Comparison of ENCODE assay signal across 10 cellular contexts in genomic region chr14:90381011-90381790, GRCh38. TPM values are rescaled to one million over a fixed set of nuclear protein-coding genes. Genes with fewer than 3 reads are reported as not detected.
DNase-seq lines count a peak whose midpoint lies in the region; ATAC-seq and TF ChIP-seq lines count a peak whose summit lies in the region.
"Had no signal": no experiment of that assay in that cellular context is flagged by ENCODE, and none has a peak within 500 bp of the region (broad histone marks: within the 10 kb centered on the region; RNA-seq: fewer than 3 reads in every experiment).

No MANE protein-coding gene starts in this region.

- H3K36me3 ChIP-seq in colonic mucosa (no peaks in the 10 kb centered on the region), mucosa of descending colon (ENCODE audit: low read depth) (no peaks in the 10 kb centered on the region), vagina (no peaks in the 10 kb centered on the region), HAP-1 (replicated peaks) (no peaks in the 10 kb centered on the region), brain microvascular endothelial cell (replicated peaks) (no peaks in the 10 kb centered on the region)

- no peak for TF ChIP-seq POLR2A in vagina (IDR thresholded peaks at IDR 0.05)

- no peak for ATAC-seq in natural killer cell
- ATAC-seq in natural killer cell treated with Interleukin-12 subunit alpha and Interleukin-12 subunit beta and Interleukin-15 and Interleukin-18, amount 100 ng/mL, for 72 hours: no peak
- peak; percentile 29 for ATAC-seq in mucosa of descending colon
- ATAC-seq in HG03571 (IDR thresholded peaks at IDR 0.05; ENCODE audit: unreplicated experiment): no peak
- ATAC-seq: HCT116 had no signal

- H3K4me3 ChIP-seq in colonic mucosa (peak overlapping the region; percentile 5), mucosa of descending colon (no peak overlapping the region), vagina (no peak overlapping the region), HAP-1 (no peak overlapping the region), brain microvascular endothelial cell (ENCODE audit: low read depth, low read length) (no peak overlapping the region)

- in situ Hi-C loops in HAP-1 (cut with MboI; ENCODE audit: low sequenced_read_pairs) (no loop called here), brain microvascular endothelial cell (cut with HindIII; ENCODE audit: low pct_ligation_motif_present, low sequenced_read_pairs) (no loop called here)

- H3K4me1 ChIP-seq in colonic mucosa (peaks cover 19% of the 10 kb centered on the region), mucosa of descending colon (ENCODE audit: low read depth) (peaks cover 11% of the 10 kb centered on the region), vagina (peaks cover 26% of the 10 kb centered on the region), HAP-1 (no peaks in the 10 kb centered on the region)

- H3K27ac ChIP-seq in colonic mucosa (peak overlapping the region; percentile 99), vagina (peak overlapping the region; percentile 99), brain microvascular endothelial cell (no peak overlapping the region)

- TF ChIP-seq CTCF in natural killer cell (IDR thresholded peaks at IDR 0.05) (no peak), colonic mucosa (IDR thresholded peaks at IDR 0.05) (no peak), mucosa of descending colon (IDR thresholded peaks at IDR 0.05) (no peak), vagina (IDR thresholded peaks at IDR 0.05) (no peak), brain microvascular endothelial cell (IDR thresholded peaks at IDR 0.05; ENCODE audit: low read depth, low read length, missing control alignments) (no peak)

- H3K9me3 Mint-ChIP-seq in natural killer cell: no peaks in the 10 kb centered on the region
- no peaks in the 10 kb centered on the region for H3K9me3 Mint-ChIP-seq in natural killer cell treated with Interleukin-12 subunit alpha and Interleukin-12 subunit beta and Interleukin-15 and Interleukin-18, amount 100 ng/mL, for 72 hours
- H3K9me3 Mint-ChIP-seq: dendritic cell treated with granulocyte-macrophage colony-stimulating factor and Interleukin-4, amounts not matched to agents 40 ng/mL and 50 ng/mL, for 4 days had no signal

- DNase-seq in natural killer cell (no peak), colonic mucosa (peak; percentile 61), mucosa of descending colon (peak; percentile 62 to 67 (median 63)), vagina (ENCODE audit: extremely low spot score in 2 of 2) (peak in 1 of 2 donors; percentile 89), HAP-1 (ENCODE audit: low spot score in 2 of 2) (no peak), brain microvascular endothelial cell (no peak)
- no peak for DNase-seq in natural killer cell treated with Interleukin-12 subunit alpha and Interleukin-12 subunit beta and Interleukin-15 and Interleukin-18, amount 100 ng/mL, for 72 hours (ENCODE audit: low spot score)

- peak overlapping the region in 1 of 2 donors; percentile 76 for H3K9ac ChIP-seq in colonic mucosa (ENCODE audit: low read depth in 2 of 2, low read length in 2 of 2)

- no peaks in the 10 kb centered on the region for H3K4me1 Mint-ChIP-seq in natural killer cell
- H3K4me1 Mint-ChIP-seq in natural killer cell treated with Interleukin-12 subunit alpha and Interleukin-12 subunit beta and Interleukin-15 and Interleukin-18, amount 100 ng/mL, for 72 hours (ENCODE audit: low read depth in 2 of 2): peaks cover 5 to 10% of the 10 kb centered on the region in 2 donors

- H3K36me3 Mint-ChIP-seq in natural killer cell: no peaks in the 10 kb centered on the region
- H3K36me3 Mint-ChIP-seq in natural killer cell treated with Interleukin-12 subunit alpha and Interleukin-12 subunit beta and Interleukin-15 and Interleukin-18, amount 100 ng/mL, for 72 hours: no peaks in the 10 kb centered on the region

- no peaks in the 10 kb centered on the region for H3K27me3 ChIP-seq in colonic mucosa
- H3K27me3 ChIP-seq in vagina: no peaks in the 10 kb centered on the region
- H3K27me3 ChIP-seq in HAP-1 (ENCODE audit: low read depth): no peaks in the 10 kb centered on the region
- no peaks in the 10 kb centered on the region for H3K27me3 ChIP-seq in brain microvascular endothelial cell (replicated peaks)

- no peaks in the 10 kb centered on the region for H3K9me3 ChIP-seq in colonic mucosa
- no peaks in the 10 kb centered on the region for H3K9me3 ChIP-seq in mucosa of descending colon
- H3K9me3 ChIP-seq in vagina: no peaks in the 10 kb centered on the region
- H3K9me3 ChIP-seq in HAP-1: peaks cover 4% of the 10 kb centered on the region; the same call in 1 of the 2 replicates

- intact Hi-C loops in natural killer cell (cut with micrococcal nuclease): loop anchor here (5.0 kb wide), 2 partner anchors 424 to 681 kb away; partner anchors contain the start of genes RPS6KA5 and TDP1
- intact Hi-C loops in colonic mucosa (cut with DNase I): loop anchor here (10.0 kb wide), 1 partner anchor 374 kb away; no protein-coding TSS in a partner anchor
- intact Hi-C loops in mucosa of descending colon (cut with DNase I, micrococcal nuclease): loop anchor here in 1 of 2 donors (5.0 kb wide), 1 partner anchor 376 kb away; no protein-coding TSS in a partner anchor
- intact Hi-C loops in vagina (cut with DNase I): no loop called here

- H3K4me3 Mint-ChIP-seq in natural killer cell: peak overlapping the region; percentile 37
- no peak overlapping the region for H3K4me3 Mint-ChIP-seq in natural killer cell treated with Interleukin-12 subunit alpha and Interleukin-12 subunit beta and Interleukin-15 and Interleukin-18, amount 100 ng/mL, for 72 hours
- H3K4me3 Mint-ChIP-seq: dendritic cell treated with granulocyte-macrophage colony-stimulating factor and Interleukin-4, amounts not matched to agents 40 ng/mL and 50 ng/mL, for 4 days had no signal

- H3K27ac Mint-ChIP-seq in natural killer cell: no peak overlapping the region
- no peak overlapping the region for H3K27ac Mint-ChIP-seq in natural killer cell treated with Interleukin-12 subunit alpha and Interleukin-12 subunit beta and Interleukin-15 and Interleukin-18, amount 100 ng/mL, for 72 hours
- H3K27ac Mint-ChIP-seq: dendritic cell treated with granulocyte-macrophage colony-stimulating factor and Interleukin-4, amounts not matched to agents 40 ng/mL and 50 ng/mL, for 4 days had no signal

- H3K27me3 Mint-ChIP-seq in natural killer cell (ENCODE audit: low read depth in 2 of 2): no peaks in the 10 kb centered on the region
- H3K27me3 Mint-ChIP-seq in natural killer cell treated with Interleukin-12 subunit alpha and Interleukin-12 subunit beta and Interleukin-15 and Interleukin-18, amount 100 ng/mL, for 72 hours: no peaks in the 10 kb centered on the region
- H3K27me3 Mint-ChIP-seq: dendritic cell treated with granulocyte-macrophage colony-stimulating factor and Interleukin-4, amounts not matched to agents 40 ng/mL and 50 ng/mL, for 4 days had no signal

RNA-seq across cellular contexts. Expression of gene CALM1, which starts 15.6 kb away (rescaled TPM):
- total RNA-seq in natural killer cell: 1,000 to 10,000 TPM in 1 of 3 donors, 100 to 1,000 TPM in 2; 868 to 1,074 (median 907) TPM
- 100 to 1,000 TPM; 521 to 669 TPM for total RNA-seq in natural killer cell treated with Interleukin-12 subunit alpha and Interleukin-12 subunit beta and Interleukin-15 and Interleukin-18, amount 100 ng/mL, for 72 hours
- 100 to 1,000 TPM; 676 to 714 TPM for total RNA-seq in colonic mucosa
- 100 to 1,000 TPM; 610 to 985 (median 822) TPM for total RNA-seq in mucosa of descending colon
- total RNA-seq in vagina: 260 TPM

RNA-seq across cellular contexts. Expression of gene NRDE2, which starts 49.5 kb away (rescaled TPM):
- total RNA-seq in natural killer cell: 10 to 100 TPM; 32.6 to 46.3 (median 40.7) TPM
- 10 to 100 TPM; 20.2 to 49.6 TPM for total RNA-seq in natural killer cell treated with Interleukin-12 subunit alpha and Interleukin-12 subunit beta and Interleukin-15 and Interleukin-18, amount 100 ng/mL, for 72 hours
- total RNA-seq in colonic mucosa: 10 to 100 TPM; 14.7 to 22.1 TPM
- 10 to 100 TPM; 23.0 to 31.5 (median 26.1) TPM for total RNA-seq in mucosa of descending colon
- 7.9 TPM for total RNA-seq in vagina

Comparison
In these comparisons a context has a peak if more than half of its experiments do, and no peak if none do; other contexts are left out.
1. DNase-seq: peak in colonic mucosa (single experiment) and mucosa of descending colon (3 of 3); none in natural killer cell (single experiment), natural killer cell treated with Interleukin-12 subunit alpha and Interleukin-12 subunit beta and Interleukin-15 and Interleukin-18, amount 100 ng/mL, for 72 hours (single experiment), HAP-1 (0 of 2) and brain microvascular endothelial cell (single experiment).